ENCODE assay signal across 21 cellular contexts in the genomic region with DNA sequence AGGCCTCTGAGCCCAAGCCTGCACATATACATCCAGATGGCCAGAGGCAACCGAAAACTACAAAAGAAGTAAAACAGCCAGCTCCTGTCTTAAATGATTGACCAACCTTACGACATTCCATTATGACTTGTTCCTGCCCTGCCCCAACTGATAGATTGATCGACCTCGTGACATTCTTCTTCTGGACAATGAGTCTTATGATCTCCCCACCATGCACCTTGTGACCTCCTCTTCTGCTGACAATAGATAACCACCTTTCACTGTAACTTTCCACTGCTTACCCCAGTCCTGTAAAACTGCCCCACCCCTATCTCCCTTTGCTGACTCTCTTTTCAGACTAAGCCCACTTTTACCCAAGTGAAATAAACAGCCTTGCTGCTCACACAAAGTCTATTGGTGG.
"Had no signal": no experiment of that assay in that cellular context is flagged by ENCODE, and none has a peak within 500 bp of the region (broad histone marks: within the 10 kb centered on the region; RNA-seq: fewer than 3 reads in every experiment).

No MANE protein-coding gene starts in this region.

- FAIRE-seq: frontal cortex, islet of Langerhans had no signal

- ATAC-seq: esophagus mucosa; heart right ventricle; left lobe of liver; mucosa of descending colon; naive thymus-derived CD8-positive, alpha-beta T cell; stimulated activated naive B cell treated with anti-CD40 and anti-IgM and Interleukin-4, amounts not matched to agents 10 μg/mL and 1 μg/mL and 100 μg/mL, for 72 hours; stimulated activated naive CD8-positive, alpha-beta T cell treated with anti-CD3 and anti-CD28 coated beads, Interleukin-15, amount 100 ng/mL, for 72 hours had no signal

- H3K36me3 ChIP-seq: heart right ventricle, neutrophil, sigmoid colon, tibial nerve had no signal

- DNase-seq: dorsolateral prefrontal cortex; effector CD8-positive, alpha-beta T cell; heart right ventricle; hypothalamus; mammary epithelial cell; mucosa of descending colon; naive thymus-derived CD8-positive, alpha-beta T cell; sigmoid colon; stimulated activated CD4-positive, alpha-beta T cell treated with anti-CD3 and anti-CD28 coated beads, Interleukin-2, amount 100 ng/mL, for 24 hours; stimulated activated CD4-positive, alpha-beta T cell treated with anti-CD3 and anti-CD28 coated beads, Interleukin-4, amount 100 ng/mL, for 4 hours; stimulated activated naive B cell treated with anti-CD40 and anti-IgM and Interleukin-4, amounts not matched to agents 10 μg/mL and 1 μg/mL and 100 μg/mL, for 72 hours; stimulated activated naive CD8-positive, alpha-beta T cell treated with anti-CD3 and anti-CD28 coated beads, Interleukin-15, amount 100 ng/mL, for 72 hours; testis had no signal

- H3K27me3 ChIP-seq: dorsolateral prefrontal cortex, heart right ventricle, neutrophil, sigmoid colon, testis, tibial nerve had no signal

- H3K4me1 ChIP-seq: heart right ventricle, sigmoid colon, testis, tibial nerve had no signal

- H3K4me3 ChIP-seq: coronary artery, dorsolateral prefrontal cortex, heart right ventricle, mucosa of descending colon, sigmoid colon, skin epidermis, testis, tibial nerve had no signal

- H3K9me3 ChIP-seq: heart right ventricle, neutrophil, sigmoid colon, testis, tibial nerve had no signal

- H3K27ac ChIP-seq: coronary artery, dorsolateral prefrontal cortex, heart right ventricle, neutrophil, sigmoid colon, skin epidermis, testis, tibial nerve had no signal
